Comparison of ENCODE assay signal across 8 cellular contexts in the genomic region with DNA sequence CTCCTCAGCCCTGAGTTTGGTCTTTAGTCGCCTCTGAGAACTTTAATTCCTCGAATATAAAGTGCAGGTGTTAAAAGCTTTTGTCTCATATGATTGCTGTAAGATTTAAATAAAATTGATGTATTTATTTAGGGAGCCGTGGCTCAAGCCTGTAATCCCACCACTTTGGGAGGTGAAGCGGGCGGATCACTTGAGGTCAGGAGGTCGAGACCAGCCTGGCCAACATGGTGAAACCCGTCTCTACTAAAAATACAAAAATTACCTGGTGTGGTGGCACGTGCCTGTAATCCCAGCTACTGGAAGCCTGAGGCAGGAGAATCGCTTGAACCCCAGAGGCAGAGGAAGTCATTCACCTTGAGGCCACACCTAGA. TPM values are rescaled to one million over a fixed set of nuclear protein-coding genes. Genes with fewer than 3 reads are reported as not detected.
A peak's percentile ranks its signal among the peaks of the same experiment; 100 is the strongest.
DNase-seq lines count a peak whose midpoint lies in the region; ATAC-seq and TF ChIP-seq lines count a peak whose summit lies in the region.

No MANE protein-coding gene starts in this region.

- ATAC-seq in CD4-positive, CD25-positive, alpha-beta regulatory T cell (ENCODE audit: low read depth in 2 of 2) = no peak
- ATAC-seq in GM19463 (IDR thresholded peaks at IDR 0.05; ENCODE audit: unreplicated experiment) = no peak

- peaks cover 58% of the 10 kb centered on the region for H3K4me1 ChIP-seq in CD4-positive, CD25-positive, alpha-beta regulatory T cell (ENCODE audit: control insufficient read depth, insufficient read depth, low read length, poor library complexity, severe bottlenecking)
- peaks cover 2% of the 10 kb centered on the region for H3K4me1 ChIP-seq in HUES64 (ENCODE audit: insufficient read depth, low read length)
- peaks cover 29% of the 10 kb centered on the region for H3K4me1 ChIP-seq in adipocyte (ENCODE audit: control insufficient read depth, insufficient read depth, low read length)

- H3K4me1 Mint-ChIP-seq in CD4-positive, CD25-positive, alpha-beta regulatory T cell = peaks cover 21 to 71% (median 38%) of the 10 kb centered on the region in 4 donors
- H3K4me1 Mint-ChIP-seq in nephron = peaks cover 43% of the 10 kb centered on the region

- H3K9ac ChIP-seq in HUES64 (ENCODE audit: low read depth, low read length) (no peak overlapping the region), adipocyte (ENCODE audit: low read length) (no peak overlapping the region)

- no peak for DNase-seq in CD4-positive, CD25-positive, alpha-beta regulatory T cell
- DNase-seq in adipocyte (ENCODE audit: low read depth) (no peak), NK-92 (lab: John Stamatoyannopoulos, UW; ENCODE audit: unreplicated experiment) (no peak)
- DNase-seq in activated CD4-positive, CD25-positive, alpha-beta regulatory T cell (lab: John Stamatoyannopoulos, UW) = no peak
- no peak for DNase-seq in activated CD8-positive, alpha-beta memory T cell treated with anti-CD3 and anti-CD28 coated beads, Interleukin-2, amount 50 U/mL, for 4 hours

- no peak for TF ChIP-seq CTCF in nephron (IDR thresholded peaks at IDR 0.05; ENCODE audit: unreplicated experiment in 3 of 3)

- 42% methylated on average over 9 of the region's 9 CpGs for WGBS in HUES64

- H3K27ac Mint-ChIP-seq in CD4-positive, CD25-positive, alpha-beta regulatory T cell = peak overlapping the region; percentile 73 to 92 (median 81)
- H3K27ac Mint-ChIP-seq in nephron = peak overlapping the region in 1 of 3 experiments; percentile 64

- H3K4me3 Mint-ChIP-seq in CD4-positive, CD25-positive, alpha-beta regulatory T cell = peak overlapping the region; percentile 93 to 100 (median 96)
- peak overlapping the region; percentile 93 to 97 (median 94) for H3K4me3 Mint-ChIP-seq in nephron

- H3K9me3 Mint-ChIP-seq in CD4-positive, CD25-positive, alpha-beta regulatory T cell = no peaks in the 10 kb centered on the region
- H3K9me3 Mint-ChIP-seq in nephron = no peaks in the 10 kb centered on the region

- no peaks in the 10 kb centered on the region for H3K9me3 ChIP-seq in CD4-positive, CD25-positive, alpha-beta regulatory T cell (ENCODE audit: control insufficient read depth in 2 of 2, low read length in 2 of 2)
- H3K9me3 ChIP-seq in HUES64 (ENCODE audit: insufficient read depth, low read depth, low read length) (no peaks in the 10 kb centered on the region), adipocyte (ENCODE audit: control insufficient read depth, low read length) (no peaks in the 10 kb centered on the region)

- peak overlapping the region; percentile 44 for H3K4me3 ChIP-seq in CD4-positive, CD25-positive, alpha-beta regulatory T cell (ENCODE audit: low read depth, low read length)
- H3K4me3 ChIP-seq in HUES64 (ENCODE audit: low read length) (peak overlapping the region; percentile 14; the same call in 1 of the 2 replicates), adipocyte (ENCODE audit: low read length) (peak overlapping the region; percentile 53)

- no peaks in the 10 kb centered on the region for H3K36me3 ChIP-seq in CD4-positive, CD25-positive, alpha-beta regulatory T cell (ENCODE audit: control insufficient read depth, insufficient read depth, low read length)
- peaks cover 13% of the 10 kb centered on the region for H3K36me3 ChIP-seq in HUES64 (ENCODE audit: insufficient read depth, low read length)
- H3K36me3 ChIP-seq in adipocyte (ENCODE audit: control insufficient read depth, insufficient read depth, low read length, severe bottlenecking) = peaks cover 14% of the 10 kb centered on the region

- peaks cover 8% of the 10 kb centered on the region for H3K27me3 Mint-ChIP-seq in CD4-positive, CD25-positive, alpha-beta regulatory T cell
- peaks cover 6% of the 10 kb centered on the region for H3K27me3 Mint-ChIP-seq in nephron (ENCODE audit: low read depth)

- H3K27me3 ChIP-seq in CD4-positive, CD25-positive, alpha-beta regulatory T cell (ENCODE audit: control insufficient read depth, insufficient read depth, low read length) = no peaks in the 10 kb centered on the region
- H3K27me3 ChIP-seq in HUES64 (ENCODE audit: insufficient read depth, low read length) (peaks cover 3% of the 10 kb centered on the region; the same call in 1 of the 2 replicates), adipocyte (replicated peaks; ENCODE audit: control insufficient read depth, insufficient read depth, low read length) (no peaks in the 10 kb centered on the region)

- peak overlapping the region; percentile 59 for H3K27ac ChIP-seq in CD4-positive, CD25-positive, alpha-beta regulatory T cell (ENCODE audit: insufficient read depth, low read length, poor library complexity, severe bottlenecking)
- no peak overlapping the region for H3K27ac ChIP-seq in HUES64 (ENCODE audit: low read depth, low read length)

- no peaks in the 10 kb centered on the region for H3K36me3 Mint-ChIP-seq in CD4-positive, CD25-positive, alpha-beta regulatory T cell
- H3K36me3 Mint-ChIP-seq in nephron (ENCODE audit: low read depth) = no peaks in the 10 kb centered on the region

RNA-seq across cellular contexts. Expression of gene SLC1A5, which starts 0.6 kb away (rescaled TPM):
- 23.9 TPM for total RNA-seq in CD4-positive, CD25-positive, alpha-beta regulatory T cell
- polyA plus RNA-seq in CD4-positive, CD25-positive, alpha-beta regulatory T cell = 10 to 100 TPM; 23.6 to 28.8 (median 27.2) TPM
- 129 TPM for polyA plus RNA-seq in HUES64 (2013, experiment 1 of 2)
- polyA plus RNA-seq in HUES64 (2013, experiment 2 of 2) = 116 TPM

RNA-seq across cellular contexts. Expression of gene STRN4, which starts 42.7 kb away (rescaled TPM):
- total RNA-seq in CD4-positive, CD25-positive, alpha-beta regulatory T cell = 121 TPM
- polyA plus RNA-seq in CD4-positive, CD25-positive, alpha-beta regulatory T cell = 10 to 100 TPM; 11.9 to 16.7 (median 15.0) TPM
- polyA plus RNA-seq in HUES64 (2013, experiment 1 of 2) = 68.0 TPM
- 72.1 TPM for polyA plus RNA-seq in HUES64 (2013, experiment 2 of 2)

RNA-seq across cellular contexts. Expression of gene FKRP, which starts 43.1 kb away (rescaled TPM):
- total RNA-seq in CD4-positive, CD25-positive, alpha-beta regulatory T cell = 18.7 TPM
- polyA plus RNA-seq in CD4-positive, CD25-positive, alpha-beta regulatory T cell = 1 to 10 TPM; 2.7 to 4.9 (median 3.5) TPM
- polyA plus RNA-seq in HUES64 (2013, experiment 1 of 2) = 21.3 TPM
- polyA plus RNA-seq in HUES64 (2013, experiment 2 of 2) = 21.3 TPM
